16 cellular contexts compared by ENCODE assay signal in genomic region chr9:133581553-133582343, GRCh38. TPM values are rescaled to one million over a fixed set of nuclear protein-coding genes. Genes with fewer than 3 reads are reported as not detected.
DNase-seq lines count a peak whose midpoint lies in the region; ATAC-seq and TF ChIP-seq lines count a peak whose summit lies in the region.
"Had no signal": no experiment of that assay in that cellular context is flagged by ENCODE, and none has a peak within 500 bp of the region (broad histone marks: within the 10 kb centered on the region; RNA-seq: fewer than 3 reads in every experiment).

No MANE protein-coding gene starts in this region.

- H3K4me3 ChIP-seq in BLaER1 (no peak overlapping the region; the same call in 1 of the 2 replicates), SK-N-SH (ENCODE audit: low read depth in 2 of 2, low read length in 1 of 2) (no peak overlapping the region), heart left ventricle (no peak overlapping the region)
- H3K4me3 ChIP-seq: cardiac muscle cell, HAP-1 had no signal

- H3K9me3 ChIP-seq in BLaER1 (no peaks in the 10 kb centered on the region), SK-N-SH (no peaks in the 10 kb centered on the region), heart left ventricle (no peaks in the 10 kb centered on the region)
- no peaks in the 10 kb centered on the region for H3K9me3 ChIP-seq in CD4-positive, alpha-beta T cell (ENCODE audit: control insufficient read depth, low read length)
- H3K9me3 ChIP-seq: HAP-1 had no signal

- peak; percentile 20 for TF ChIP-seq RAD21 in SK-N-SH (IDR thresholded peaks at IDR 0.05; ENCODE audit: low read length)

- no peaks in the 10 kb centered on the region for H3K79me2 ChIP-seq in SK-N-SH (ENCODE audit: insufficient read depth)

- no peaks in the 10 kb centered on the region for H4K20me1 ChIP-seq in BLaER1
- H4K20me1 ChIP-seq in SK-N-SH (ENCODE audit: insufficient read depth): no peaks in the 10 kb centered on the region

- H3K36me3 ChIP-seq in BLaER1 (no peaks in the 10 kb centered on the region), SK-N-SH (replicated peaks in 1 of 2; ENCODE audit: control insufficient read depth in 1 of 2, insufficient read depth in 2 of 2, low read length in 1 of 2) (no peaks in the 10 kb centered on the region), heart left ventricle (no peaks in the 10 kb centered on the region)
- H3K36me3 ChIP-seq: cardiac muscle cell, HAP-1 had no signal

- H3K4me3 Mint-ChIP-seq in mesothelial cell of epicardium: no peak overlapping the region
- no peak overlapping the region for H3K4me3 Mint-ChIP-seq in CD4-positive, alpha-beta T cell
- H3K4me3 Mint-ChIP-seq: activated naive CD4-positive, alpha-beta T cell treated with anti-CD3 and anti-CD28 coated beads for 36 hours; effector memory CD8-positive, alpha-beta T cell; stimulated activated naive B cell treated with anti-CD40 and anti-IgM and Interleukin-4, amounts not matched to agents 10 μg/mL and 1 μg/mL and 100 μg/mL, for 72 hours; T-helper 1 cell treated with Interleukin-12 subunit alpha and Interleukin-12 subunit beta and Interleukin-4 antibody, amounts not matched to agents 30 μg/mL and 1 μg/mL, for 36 hours had no signal

- ATAC-seq in heart left ventricle: peak in 3 of 4 donors; percentile 1 to 27 (median 18)
- ATAC-seq in GM18511 (IDR thresholded peaks at IDR 0.05; ENCODE audit: unreplicated experiment): no peak
- ATAC-seq in CD4-positive, alpha-beta T cell (ENCODE audit: poor library complexity): no peak
- ATAC-seq: effector memory CD8-positive, alpha-beta T cell; stimulated activated naive B cell treated with anti-CD40 and anti-IgM and Interleukin-4, amounts not matched to agents 10 μg/mL and 1 μg/mL and 100 μg/mL, for 72 hours had no signal

- DNase-seq in SK-N-SH: peak; percentile 89
- DNase-seq in heart left ventricle: peak in 4 of 5 donors; percentile 47 to 79 (median 68)
- no peak for DNase-seq in mesothelial cell of epicardium (ENCODE audit: low spot score in 2 of 2, unreplicated experiment in 2 of 2)
- no peak for DNase-seq in CD4-positive, alpha-beta T cell
- no peak for DNase-seq in NCI-H2107 treated with DMSO at 0.1 percent for 48 hours (lab: John Stamatoyannopoulos, UW; ENCODE audit: unreplicated experiment)
- no peak for DNase-seq in ecto neural progenitor cell (ENCODE audit: low spot score)
- DNase-seq: activated CD8-positive, alpha-beta memory T cell treated with anti-CD3 and anti-CD28 coated beads, Interleukin-2, amount 50 U/mL, for 48 hours; activated naive CD4-positive, alpha-beta T cell treated with anti-CD3 and anti-CD28 coated beads for 36 hours; effector memory CD8-positive, alpha-beta T cell; stimulated activated naive B cell treated with anti-CD40 and anti-IgM and Interleukin-4, amounts not matched to agents 10 μg/mL and 1 μg/mL and 100 μg/mL, for 72 hours had no signal

- CTCF ChIA-PET in SK-N-SH (lab: Yijun Ruan, JAX): interaction anchor here (0.8 to 7.1 kb wide), 9 partner anchors 9 to 60 kb away, joined by 3 to 51 read pairs (median 6); partner anchors contain the start of genes ADAMTSL2 and DBH
- CTCF ChIA-PET in CD4-positive, alpha-beta T cell (lab: Charles Lee): interaction anchor here (0.6 kb wide), 1 partner anchor 30 kb away, joined by 4 read pairs; no protein-coding TSS in a partner anchor

- no peaks in the 10 kb centered on the region for H3F3A ChIP-seq in SK-N-SH (replicated peaks; ENCODE audit: insufficient read depth)

- H3K27me3 ChIP-seq in BLaER1 (no peaks in the 10 kb centered on the region), SK-N-SH (ENCODE audit: insufficient read depth) (peaks cover 16% of the 10 kb centered on the region), heart left ventricle (peaks cover 9 to 31% (median 15%) of the 10 kb centered on the region in 9 donors)
- H3K27me3 ChIP-seq in CD4-positive, alpha-beta T cell (ENCODE audit: control insufficient read depth, insufficient read depth, low read length): peaks cover 58% of the 10 kb centered on the region
- H3K27me3 ChIP-seq: cardiac muscle cell had no signal

- TF ChIP-seq POLR2A in heart left ventricle (IDR thresholded peaks at IDR 0.05): no peak

- POLR2A ChIA-PET in SK-N-SH (lab: Yijun Ruan, JAX): interaction anchor here (0.7 to 3.0 kb wide), 16 partner anchors 8 to 99 kb away, joined by 3 to 47 read pairs (median 4); partner anchors contain the start of genes ADAMTSL2 and DBH
- POLR2A ChIA-PET in CD4-positive, alpha-beta T cell (lab: Charles Lee): no interaction called here

- H3K4me2 ChIP-seq in BLaER1: peak overlapping the region; percentile 99
- no peak overlapping the region for H3K4me2 ChIP-seq in SK-N-SH

- intact Hi-C loops in heart left ventricle (cut with DNase I): loop anchor here in 4 of 10 donors (2.0 to 10.0 kb wide), 5 partner anchors 44 to 101 kb away; partner anchors contain the start of gene ADAMTSL2 (in 1 of the 4)
- intact Hi-C loops in CD4-positive, alpha-beta T cell (cut with DNase I, micrococcal nuclease): no loop called here

- peaks cover 3% of the 10 kb centered on the region for H3K27me3 Mint-ChIP-seq in mesothelial cell of epicardium (ENCODE audit: low read depth)
- H3K27me3 Mint-ChIP-seq in CD4-positive, alpha-beta T cell: peaks cover 71% of the 10 kb centered on the region

- peaks cover 48% of the 10 kb centered on the region for H3K4me1 Mint-ChIP-seq in mesothelial cell of epicardium
- peaks cover 4% of the 10 kb centered on the region for H3K4me1 Mint-ChIP-seq in CD4-positive, alpha-beta T cell (ENCODE audit: low read depth)

- H3K36me3 Mint-ChIP-seq in mesothelial cell of epicardium: no peaks in the 10 kb centered on the region
- no peaks in the 10 kb centered on the region for H3K36me3 Mint-ChIP-seq in CD4-positive, alpha-beta T cell (ENCODE audit: low read depth)
- H3K36me3 Mint-ChIP-seq: stimulated activated naive B cell treated with anti-CD40 and anti-IgM and Interleukin-4, amounts not matched to agents 10 μg/mL and 1 μg/mL and 100 μg/mL, for 72 hours had no signal

- WGBS in SK-N-SH (ENCODE audit: low lambda C conversion rate): 57% methylated on average over 13 of the region's 17 CpGs
- WGBS in heart left ventricle, 4 donors: 67 to 72% (median 69%) methylated on average over 17 of the region's 17 CpGs

- TF ChIP-seq CTCF in SK-N-SH (IDR thresholded peaks at IDR 0.05): no peak
- TF ChIP-seq CTCF in heart left ventricle (IDR thresholded peaks at IDR 0.05): no peak
- no peak for TF ChIP-seq CTCF in mesothelial cell of epicardium (IDR thresholded peaks at IDR 0.05; ENCODE audit: unreplicated experiment)
- no peak for TF ChIP-seq CTCF in CD4-positive, alpha-beta T cell (IDR thresholded peaks at IDR 0.05)

- no peaks in the 10 kb centered on the region for H3K9me3 Mint-ChIP-seq in mesothelial cell of epicardium
- H3K9me3 Mint-ChIP-seq in CD4-positive, alpha-beta T cell: no peaks in the 10 kb centered on the region
- H3K9me3 Mint-ChIP-seq: activated naive CD4-positive, alpha-beta T cell treated with anti-CD3 and anti-CD28 coated beads for 36 hours; effector memory CD8-positive, alpha-beta T cell; stimulated activated naive B cell treated with anti-CD40 and anti-IgM and Interleukin-4, amounts not matched to agents 10 μg/mL and 1 μg/mL and 100 μg/mL, for 72 hours; T-helper 1 cell treated with Interleukin-12 subunit alpha and Interleukin-12 subunit beta and Interleukin-4 antibody, amounts not matched to agents 30 μg/mL and 1 μg/mL, for 36 hours had no signal

- no peak overlapping the region for H2AFZ ChIP-seq in SK-N-SH (ENCODE audit: low read depth)

- peak overlapping the region; percentile 84 for H3K27ac Mint-ChIP-seq in mesothelial cell of epicardium
- no peak overlapping the region for H3K27ac Mint-ChIP-seq in CD4-positive, alpha-beta T cell
- H3K27ac Mint-ChIP-seq: activated naive CD4-positive, alpha-beta T cell treated with anti-CD3 and anti-CD28 coated beads for 36 hours; effector memory CD8-positive, alpha-beta T cell; stimulated activated naive B cell treated with anti-CD40 and anti-IgM and Interleukin-4, amounts not matched to agents 10 μg/mL and 1 μg/mL and 100 μg/mL, for 72 hours; T-helper 1 cell treated with Interleukin-12 subunit alpha and Interleukin-12 subunit beta and Interleukin-4 antibody, amounts not matched to agents 30 μg/mL and 1 μg/mL, for 36 hours had no signal

- H3K4me1 ChIP-seq in BLaER1 (peaks cover 100% of the 10 kb centered on the region), SK-N-SH (ENCODE audit: control insufficient read depth in 1 of 2, insufficient read depth in 2 of 2, low read depth in 1 of 2, low read length in 1 of 2) (peaks cover 0 to 87% of the 10 kb centered on the region in 2 experiments; a peak in 3 of 4 replicates), heart left ventricle (peaks cover 4 to 56% (median 27%) of the 10 kb centered on the region in 12 donors)
- H3K4me1 ChIP-seq: HAP-1 had no signal

- H3K9me2 ChIP-seq in SK-N-SH: no peaks in the 10 kb centered on the region

- peak overlapping the region; percentile 83 for H3K9ac ChIP-seq in BLaER1
- H3K9ac ChIP-seq in SK-N-SH: no peak overlapping the region

- H3K27ac ChIP-seq in BLaER1 (peak overlapping the region; percentile 97), SK-N-SH (ENCODE audit: low read depth in 2 of 2, low read length in 1 of 2) (peak overlapping the region in 1 of 2 experiments; percentile 100; a peak in 2 of 4 replicates), heart left ventricle (peak overlapping the region in 7 of 12 donors; percentile 16 to 61 (median 30))
- H3K27ac ChIP-seq in CD4-positive, alpha-beta T cell (ENCODE audit: low read depth, low read length): no peak overlapping the region
- H3K27ac ChIP-seq: cardiac muscle cell had no signal

- peak in 1 of 2 experiments; percentile 83; a peak in 2 of 4 replicates for TF ChIP-seq EP300 in SK-N-SH (IDR thresholded peaks at IDR 0.05; ENCODE audit: borderline replicate concordance in 1 of 2, low read depth in 1 of 2, low read length in 1 of 2)

RNA-seq across cellular contexts. Expression of gene FAM163B, which starts 27.4 kb away (rescaled TPM):
- 0.05 and 0.15 TPM in 2 replicates for polyA plus RNA-seq in SK-N-SH (2012; rRNA removed)
- polyA plus RNA-seq in SK-N-SH (2012; cell fraction: cytosol; rRNA removed): 0.12 and 0.16 TPM in 2 replicates
- polyA plus RNA-seq in SK-N-SH (2012; cell fraction: nucleus; rRNA removed): 0.21 and 0.36 TPM in 2 replicates
- not detected for total RNA-seq in heart left ventricle
- under 1 TPM in 1 of 2 donors, not detected in 1; 0.08 TPM for polyA plus RNA-seq in heart left ventricle
- 0.22 to 0.72 TPM (median 0.72 TPM) in 3 replicates for total RNA-seq in mesothelial cell of epicardium
- not detected for total RNA-seq in CD4-positive, alpha-beta T cell
- total RNA-seq: activated naive CD4-positive, alpha-beta T cell treated with anti-CD3 and anti-CD28 coated beads for 36 hours; osteocyte had no signal
- polyA plus RNA-seq: cardiac muscle cell had no signal

RNA-seq across cellular contexts. Expression of gene ADAMTSL2, which starts 47.2 kb away (rescaled TPM):
- 0.21 and 0.31 TPM in 2 replicates for polyA plus RNA-seq in SK-N-SH (2012; rRNA removed)
- 0.08 and 0.28 TPM in 2 replicates for polyA plus RNA-seq in SK-N-SH (2012; cell fraction: cytosol; rRNA removed)
- 0.27 and 0.68 TPM in 2 replicates for polyA plus RNA-seq in SK-N-SH (2012; cell fraction: nucleus; rRNA removed)
- total RNA-seq in heart left ventricle: 1 to 10 TPM; 2.3 to 5.1 (median 4.2) TPM
- polyA plus RNA-seq in heart left ventricle: 1 to 10 TPM; 2.3 to 3.5 TPM
- total RNA-seq in mesothelial cell of epicardium: 6.2 to 7.0 TPM (median 6.5 TPM) in 3 replicates
- 1 to 10 TPM; 1.2 to 1.3 TPM for total RNA-seq in CD4-positive, alpha-beta T cell

RNA-seq across cellular contexts. Expression of gene DBH, which starts 54.4 kb away (rescaled TPM):
- polyA plus RNA-seq in SK-N-SH (2012; rRNA removed): 0.92 and 1.2 TPM in 2 replicates
- polyA plus RNA-seq in SK-N-SH (2012; cell fraction: cytosol; rRNA removed): 1.5 and 3.8 TPM in 2 replicates
- polyA plus RNA-seq in SK-N-SH (2012; cell fraction: nucleus; rRNA removed): 1.5 and 2.0 TPM in 2 replicates
- total RNA-seq in heart left ventricle: under 1 TPM in 2 of 9 donors, not detected in 7; 0.06 to 0.08 TPM
- polyA plus RNA-seq in heart left ventricle: not detected
- total RNA-seq in mesothelial cell of epicardium: not detected in 3 replicates
- total RNA-seq in CD4-positive, alpha-beta T cell: 1 to 10 TPM; 1.7 to 1.8 TPM
- total RNA-seq: activated naive CD4-positive, alpha-beta T cell treated with anti-CD3 and anti-CD28 coated beads for 36 hours; cardiac muscle cell; osteocyte had no signal

RNA-seq across cellular contexts. Expression of gene MYMK, which starts 57.0 kb away (rescaled TPM):
- polyA plus RNA-seq in SK-N-SH (2012; rRNA removed) (not detected in 2 replicates), heart left ventricle (not detected)
- not detected in 2 replicates for polyA plus RNA-seq in SK-N-SH (2012; cell fraction: cytosol; rRNA removed)
- polyA plus RNA-seq in SK-N-SH (2012; cell fraction: nucleus; rRNA removed): not detected in 2 replicates
- total RNA-seq in heart left ventricle (not detected), mesothelial cell of epicardium (not detected in 3 replicates)
- total RNA-seq in CD4-positive, alpha-beta T cell: not detected
- total RNA-seq: activated naive CD4-positive, alpha-beta T cell treated with anti-CD3 and anti-CD28 coated beads for 36 hours; cardiac muscle cell; osteocyte had no signal
- polyA plus RNA-seq: cardiac muscle cell had no signal

Comparison
In these comparisons a context has a peak if more than half of its experiments do, and no peak if none do; other contexts are left out.
1. DNase-seq: peak in SK-N-SH (single experiment) and heart left ventricle (4 of 5); none in mesothelial cell of epicardium (0 of 2), CD4-positive, alpha-beta T cell (0 of 10), NCI-H2107 treated with DMSO at 0.1 percent for 48 hours (single experiment) and ecto neural progenitor cell (single experiment).
2. ATAC-seq: peak in heart left ventricle (3 of 4); none in GM18511 (single experiment) and CD4-positive, alpha-beta T cell (single experiment).